ENCODE assay signal across 8 cellular contexts in the genomic region with DNA sequence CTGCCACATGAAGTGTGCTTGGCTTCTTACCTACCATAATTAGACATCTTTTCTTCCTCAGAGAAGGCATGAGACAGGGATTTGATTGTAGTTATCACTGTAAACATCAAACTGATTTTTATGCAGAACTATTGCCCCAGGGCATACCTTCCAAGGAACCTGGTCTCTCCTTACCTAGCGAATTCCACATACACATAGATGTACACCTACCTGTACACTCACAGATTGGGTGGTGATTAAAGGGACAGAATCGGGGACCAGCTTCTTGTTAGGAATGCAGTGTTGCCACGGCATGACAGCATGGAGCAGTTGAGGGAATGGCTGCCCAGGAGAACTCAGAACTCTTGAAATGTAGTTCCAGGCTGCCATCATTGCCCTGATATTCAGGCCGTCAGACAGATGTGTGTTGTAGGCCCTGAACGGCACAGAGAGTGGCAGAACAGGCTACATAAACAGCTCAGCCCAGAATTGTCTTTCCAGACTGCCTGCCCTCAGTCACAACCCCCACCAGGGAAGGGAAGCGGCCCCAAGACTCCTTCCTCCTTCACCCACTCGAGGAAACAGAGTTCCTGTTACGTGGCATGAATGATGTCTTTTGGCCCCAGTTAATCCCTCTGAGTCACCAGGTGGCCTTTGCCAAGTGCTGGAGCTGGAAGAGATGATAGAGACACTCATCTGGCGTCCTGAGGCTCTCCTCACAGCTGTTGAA. TPM values are rescaled to one million over a fixed set of nuclear protein-coding genes. Genes with fewer than 3 reads are reported as not detected.
DNase-seq lines count a peak whose midpoint lies in the region; ATAC-seq and TF ChIP-seq lines count a peak whose summit lies in the region.

No MANE protein-coding gene starts in this region.

- H3F3A ChIP-seq in SK-N-SH (replicated peaks; ENCODE audit: insufficient read depth): peaks cover 47% of the 10 kb centered on the region

- no peak overlapping the region for H2AFZ ChIP-seq in SK-N-SH (ENCODE audit: low read depth)

- no peak for TF ChIP-seq CTCF in SK-N-SH (IDR thresholded peaks at IDR 0.05)
- TF ChIP-seq CTCF in gastroesophageal sphincter (IDR thresholded peaks at IDR 0.05): peak in 1 of 4 experiments; percentile 4

- POLR2A ChIA-PET in SK-N-SH (lab: Yijun Ruan, JAX): interaction anchor here (0.6 to 1.5 kb wide), 2 partner anchors 22 to 24 kb away, joined by 3 read pairs; no protein-coding TSS in a partner anchor

- H3K9me2 ChIP-seq in SK-N-SH: no peaks in the 10 kb centered on the region

- peaks cover 43 to 54% of the 10 kb centered on the region in 2 experiments for H3K4me1 ChIP-seq in SK-N-SH (ENCODE audit: control insufficient read depth in 1 of 2, insufficient read depth in 2 of 2, low read depth in 1 of 2, low read length in 1 of 2)
- peaks cover 48 to 96% (median 66%) of the 10 kb centered on the region in 3 donors for H3K4me1 ChIP-seq in gastroesophageal sphincter

- intact Hi-C loops in posterior vena cava (cut with DNase I): loop anchor here in 1 of 2 donors (5.0 kb wide), 1 partner anchor 196 kb away; no protein-coding TSS in a partner anchor

- peak; percentile 87 for DNase-seq in GM03348 (ENCODE audit: low spot score)
- no peak for DNase-seq in SK-N-SH
- DNase-seq in posterior vena cava (ENCODE audit: low spot score): peak; percentile 95

- H3K27ac ChIP-seq in SK-N-SH (ENCODE audit: low read depth in 2 of 2, low read length in 1 of 2) (peak overlapping the region; percentile 92 to 100), gastroesophageal sphincter (peak overlapping the region; percentile 90 to 98 (median 96))

- H3K27me3 ChIP-seq in SK-N-SH (ENCODE audit: insufficient read depth): no peaks in the 10 kb centered on the region
- no peaks in the 10 kb centered on the region for H3K27me3 ChIP-seq in gastroesophageal sphincter

- TF ChIP-seq EP300 in SK-N-SH (IDR thresholded peaks at IDR 0.05; ENCODE audit: borderline replicate concordance in 1 of 2, low read depth in 1 of 2, low read length in 1 of 2) (peak; percentile 10 to 92; a peak in 2 of 4 replicates), gastroesophageal sphincter (IDR thresholded peaks at IDR 0.05) (no peak)

- peaks cover 8% of the 10 kb centered on the region; the same call in 1 of the 2 replicates for H3K79me2 ChIP-seq in SK-N-SH (ENCODE audit: insufficient read depth)

- peak overlapping the region in 1 of 2 experiments; percentile 13; a peak in 2 of 4 replicates for H3K4me3 ChIP-seq in SK-N-SH (ENCODE audit: low read depth in 2 of 2, low read length in 1 of 2)
- no peak overlapping the region for H3K4me3 ChIP-seq in gastroesophageal sphincter

- WGBS in SK-N-SH (ENCODE audit: low lambda C conversion rate): 22% methylated on average over 9 of the region's 9 CpGs
- WGBS in gastroesophageal sphincter (ENCODE audit: low coverage in 1 of 2), 2 donors: 18 to 50% methylated on average over 3 to 7 of the region's 9 CpGs

- H3K9me3 ChIP-seq in SK-N-SH (no peaks in the 10 kb centered on the region), gastroesophageal sphincter (no peaks in the 10 kb centered on the region)

- TF ChIP-seq POLR2A in gastroesophageal sphincter (IDR thresholded peaks at IDR 0.05): no peak

- ATAC-seq in gastroesophageal sphincter: peak; percentile 61
- ATAC-seq in GM21528 (IDR thresholded peaks at IDR 0.05; ENCODE audit: low FRiP score, unreplicated experiment): no peak
- ATAC-seq in GM21723 (IDR thresholded peaks at IDR 0.05; ENCODE audit: unreplicated experiment): no peak
- ATAC-seq in HG02852 (IDR thresholded peaks at IDR 0.05; ENCODE audit: unreplicated experiment): no peak
- no peak for ATAC-seq in GM21447 (IDR thresholded peaks at IDR 0.05; ENCODE audit: unreplicated experiment)

- H3K9ac ChIP-seq in SK-N-SH: peak overlapping the region; percentile 60

- no peaks in the 10 kb centered on the region for H4K20me1 ChIP-seq in SK-N-SH (ENCODE audit: insufficient read depth)

- H3K36me3 ChIP-seq in SK-N-SH (replicated peaks in 1 of 2; ENCODE audit: control insufficient read depth in 1 of 2, insufficient read depth in 2 of 2, low read length in 1 of 2) (peaks cover 0 to 7% of the 10 kb centered on the region in 2 experiments), gastroesophageal sphincter (peaks cover 0 to 33% of the 10 kb centered on the region in 2 donors)

- CTCF ChIA-PET in SK-N-SH (lab: Yijun Ruan, JAX): interaction anchor here (0.6 to 7.9 kb wide), 26 partner anchors 9 to 464 kb away, joined by 3 to 83 read pairs (median 4); partner anchors contain the start of gene CAVIN1

- peak overlapping the region; percentile 81 for H3K4me2 ChIP-seq in SK-N-SH

- TF ChIP-seq RAD21 in SK-N-SH (IDR thresholded peaks at IDR 0.05; ENCODE audit: low read length): no peak

TF ChIP-seq in SK-N-SH, 30 proteins besides CTCF, POLR2A, EP300 and RAD21 (continues in another document):
- TF ChIP-seq RCOR1 (IDR thresholded peaks at IDR 0.05; ENCODE audit: low read length): no peak
- TF ChIP-seq GABPA (IDR thresholded peaks at IDR 0.05; ENCODE audit: low read depth): peak; percentile 55; the same call in 1 of the 2 replicates
- TF ChIP-seq EZH2phosphoT487 (IDR thresholded peaks at IDR 0.05; ENCODE audit: borderline replicate concordance, low read depth): no peak
- TF ChIP-seq USF1 (IDR thresholded peaks at IDR 0.05; ENCODE audit: borderline replicate concordance, low read depth): no peak
- no peak; the same call in 1 of the 2 replicates for TF ChIP-seq REST (IDR thresholded peaks at IDR 0.05; ENCODE audit: low read depth, low read length)
- TF ChIP-seq MXI1 (IDR thresholded peaks at IDR 0.05; ENCODE audit: low read depth, low read length): no peak
- no peak; the same call in 1 of the 2 replicates for TF ChIP-seq MEF2A (IDR thresholded peaks at IDR 0.05; ENCODE audit: borderline replicate concordance, low read depth)

RNA-seq across cellular contexts. Expression of gene NAGLU, which starts 17.8 kb away (rescaled TPM):
- 25.0 and 33.9 TPM in 2 replicates for polyA plus RNA-seq in SK-N-SH (2012; rRNA removed)
- polyA plus RNA-seq in SK-N-SH (2012; cell fraction: cytosol; rRNA removed): 11.8 and 23.1 TPM in 2 replicates
- 87.3 and 99.7 TPM in 2 replicates for polyA plus RNA-seq in SK-N-SH (2012; cell fraction: nucleus; rRNA removed)
- total RNA-seq in gastroesophageal sphincter: 10 to 100 TPM; 31.9 to 46.9 (median 35.7) TPM
- total RNA-seq in posterior vena cava: 10 to 100 TPM; 27.1 to 36.0 TPM

RNA-seq across cellular contexts. Expression of gene HSD17B1, which starts 34.5 kb away (rescaled TPM):
- polyA plus RNA-seq in SK-N-SH (2012; rRNA removed): 1.2 and 1.3 TPM in 2 replicates
- polyA plus RNA-seq in SK-N-SH (2012; cell fraction: cytosol; rRNA removed): 0.49 and 0.83 TPM in 2 replicates
- 2.2 and 3.7 TPM in 2 replicates for polyA plus RNA-seq in SK-N-SH (2012; cell fraction: nucleus; rRNA removed)
- total RNA-seq in gastroesophageal sphincter (1 to 10 TPM in 1 of 4 donors, under 1 TPM in 3; 0.39 to 1.4 (median 0.69) TPM), posterior vena cava (1 to 10 TPM in 1 of 2 donors, under 1 TPM in 1; 0.67 to 1.2 TPM)

RNA-seq across cellular contexts. Expression of gene COASY, which starts 43.7 kb away (rescaled TPM):
- polyA plus RNA-seq in SK-N-SH (2012; rRNA removed): 56.6 and 69.4 TPM in 2 replicates
- polyA plus RNA-seq in SK-N-SH (2012; cell fraction: cytosol; rRNA removed): 32.0 and 48.4 TPM in 2 replicates
- 145 and 151 TPM in 2 replicates for polyA plus RNA-seq in SK-N-SH (2012; cell fraction: nucleus; rRNA removed)
- 10 to 100 TPM; 16.8 to 25.8 (median 19.9) TPM for total RNA-seq in gastroesophageal sphincter
- 10 to 100 TPM; 34.0 TPM for total RNA-seq in posterior vena cava

RNA-seq across cellular contexts. Expression of gene MLX, which starts 48.7 kb away (rescaled TPM):
- polyA plus RNA-seq in SK-N-SH (2012; rRNA removed): 44.5 and 66.4 TPM in 2 replicates
- 33.1 and 41.8 TPM in 2 replicates for polyA plus RNA-seq in SK-N-SH (2012; cell fraction: cytosol; rRNA removed)
- 154 and 172 TPM in 2 replicates for polyA plus RNA-seq in SK-N-SH (2012; cell fraction: nucleus; rRNA removed)
- total RNA-seq in gastroesophageal sphincter (10 to 100 TPM; 24.4 to 33.9 (median 26.0) TPM), posterior vena cava (10 to 100 TPM; 27.5 to 28.5 TPM)

RNA-seq across cellular contexts. Expression of gene PSMC3IP, which starts 59.3 kb away (rescaled TPM):
- polyA plus RNA-seq in SK-N-SH (2012; rRNA removed): 14.2 and 17.3 TPM in 2 replicates
- polyA plus RNA-seq in SK-N-SH (2012; cell fraction: cytosol; rRNA removed): 15.8 and 20.1 TPM in 2 replicates
- polyA plus RNA-seq in SK-N-SH (2012; cell fraction: nucleus; rRNA removed): 23.6 and 31.7 TPM in 2 replicates
- total RNA-seq in gastroesophageal sphincter: 1 to 10 TPM; 4.0 to 6.8 (median 4.8) TPM
- 1 to 10 TPM; 4.1 to 4.7 TPM for total RNA-seq in posterior vena cava
